11 cellular contexts compared by ENCODE assay signal in genomic region chr10:100710151-100710871, GRCh38. TPM values are rescaled to one million over a fixed set of nuclear protein-coding genes. Genes with fewer than 3 reads are reported as not detected.
DNase-seq lines count a peak whose midpoint lies in the region; ATAC-seq and TF ChIP-seq lines count a peak whose summit lies in the region.
"Had no signal": no experiment of that assay in that cellular context is flagged by ENCODE, and none has a peak within 500 bp of the region (broad histone marks: within the 10 kb centered on the region; RNA-seq: fewer than 3 reads in every experiment).

No MANE protein-coding gene starts in this region.

- H3K27ac ChIP-seq in vagina: no peak overlapping the region
- H3K27ac ChIP-seq: ovary had no signal

- H3K4me1 ChIP-seq in neuron (ENCODE audit: insufficient read depth, low read length): peaks cover 12% of the 10 kb centered on the region
- H3K4me1 ChIP-seq in vagina: peaks cover 14% of the 10 kb centered on the region

- peak; percentile 60 for DNase-seq in ELF-1 (ENCODE audit: low read depth, low spot score)
- DNase-seq in NCI-H1694 (lab: John Stamatoyannopoulos, UW): peak; percentile 26
- no peak for DNase-seq in epithelial cell of proximal tubule (ENCODE audit: low read depth)
- no peak for DNase-seq in activated naive CD4-positive, alpha-beta T cell treated with anti-CD3 and anti-CD28 coated beads, Interleukin-2, amount 50 U/mL, for 16 hours
- DNase-seq in vagina (ENCODE audit: extremely low spot score in 2 of 2): no peak
- DNase-seq: NCI-H1436 treated with DMSO at 0.1 percent for 48 hours, ovary had no signal

- peaks cover 81% of the 10 kb centered on the region for H3K27me3 ChIP-seq in neuron (ENCODE audit: insufficient read depth, low read length)
- no peaks in the 10 kb centered on the region for H3K27me3 ChIP-seq in vagina
- H3K27me3 ChIP-seq: ovary had no signal

- intact Hi-C loops in vagina (cut with DNase I): no loop called here

- H3K36me3 ChIP-seq in neuron (ENCODE audit: insufficient read depth, low read length) (no peaks in the 10 kb centered on the region), vagina (no peaks in the 10 kb centered on the region)
- H3K36me3 ChIP-seq: ovary had no signal

- ATAC-seq in GM18498 (IDR thresholded peaks at IDR 0.05; ENCODE audit: unreplicated experiment): no peak
- no peak for ATAC-seq in HG02840 (IDR thresholded peaks at IDR 0.05; ENCODE audit: low FRiP score, unreplicated experiment)

- H2AFZ ChIP-seq in neuron (ENCODE audit: low read depth, low read length): no peak overlapping the region

- peak overlapping the region; percentile 43 for H3K4me3 ChIP-seq in epithelial cell of proximal tubule (ENCODE audit: low read depth, low read length)
- H3K4me3 ChIP-seq in neuron (ENCODE audit: low read length): peak overlapping the region; percentile 6
- no peak overlapping the region for H3K4me3 ChIP-seq in vagina
- H3K4me3 ChIP-seq: ovary had no signal

- TF ChIP-seq POLR2A in vagina (IDR thresholded peaks at IDR 0.05): no peak

- no peak for TF ChIP-seq CTCF in epithelial cell of proximal tubule (conservative IDR thresholded peaks at IDR 0.05; ENCODE audit: low read depth, low read length)
- TF ChIP-seq CTCF in vagina (IDR thresholded peaks at IDR 0.05): no peak

- no peaks in the 10 kb centered on the region for H3K9me3 ChIP-seq in neuron (ENCODE audit: low read length)
- no peaks in the 10 kb centered on the region for H3K9me3 ChIP-seq in vagina

RNA-seq across cellular contexts. Expression of gene PAX2, which starts 35.1 kb away (rescaled TPM):
- total RNA-seq in epithelial cell of proximal tubule (7.5 and 20.2 TPM in 2 replicates), vagina (not detected)
- total RNA-seq: urinary bladder had no signal

Comparison
In these comparisons a context has a peak if more than half of its experiments do, and no peak if none do; other contexts are left out.
1. DNase-seq: peak in ELF-1 (single experiment) and NCI-H1694 (single experiment); none in epithelial cell of proximal tubule (single experiment), activated naive CD4-positive, alpha-beta T cell treated with anti-CD3 and anti-CD28 coated beads, Interleukin-2, amount 50 U/mL, for 16 hours (single experiment) and vagina (0 of 2).
2. H3K4me3 ChIP-seq: peak in epithelial cell of proximal tubule (single experiment) and neuron (single experiment); none in vagina (0 of 2).